ENCODE assay signal across 8 cellular contexts in the genomic region with DNA sequence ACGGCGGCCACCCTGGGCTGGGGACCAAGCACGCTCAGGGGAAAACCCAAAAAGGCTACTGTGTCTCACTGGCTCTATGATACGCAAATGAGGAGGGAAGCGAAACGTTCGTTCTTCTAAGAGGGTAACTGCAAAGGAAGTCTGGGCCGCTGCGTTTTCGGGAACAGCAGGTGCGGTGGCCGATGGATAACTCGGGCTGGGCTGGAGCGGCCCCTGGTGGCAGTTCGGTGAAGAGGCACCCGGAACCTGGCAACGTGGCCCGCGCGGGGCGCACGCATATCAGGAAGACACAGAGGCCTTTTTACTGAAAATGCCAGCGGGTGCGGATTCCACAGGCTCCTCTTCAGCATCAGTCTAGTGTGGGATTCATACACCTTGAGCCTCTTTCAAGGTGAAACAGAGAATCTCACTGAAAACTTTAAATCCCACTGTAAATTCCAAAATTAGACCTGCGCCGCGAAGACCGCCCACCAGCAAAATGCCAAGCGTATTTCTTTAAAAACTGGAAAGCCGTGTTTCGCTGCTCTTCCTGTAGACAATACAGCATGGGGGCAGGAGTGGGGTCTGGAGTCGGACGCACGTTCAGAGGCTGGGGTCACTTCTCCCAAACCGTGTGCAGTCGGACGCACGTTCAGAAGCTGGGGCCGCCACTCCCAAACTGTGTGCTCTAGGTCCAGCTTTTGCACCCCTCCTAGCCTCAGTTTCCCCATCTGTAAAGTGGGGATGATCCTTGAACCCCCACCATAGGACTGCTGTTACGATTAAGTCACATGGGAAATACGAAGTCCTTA. TPM values are rescaled to one million over a fixed set of nuclear protein-coding genes. Genes with fewer than 3 reads are reported as not detected.
DNase-seq lines count a peak whose midpoint lies in the region; ATAC-seq and TF ChIP-seq lines count a peak whose summit lies in the region.

No MANE protein-coding gene starts in this region.

- ATAC-seq in GM18499 (IDR thresholded peaks at IDR 0.05; ENCODE audit: insufficient read depth, unreplicated experiment) (peak; percentile 92), HG02885 (IDR thresholded peaks at IDR 0.05; ENCODE audit: poor library complexity, unreplicated experiment) (peak; percentile 94)
- ATAC-seq in activated naive CD8-positive, alpha-beta T cell treated with anti-CD3 and anti-CD28 coated beads, Interleukin-2, amount 50 U/mL, for 24 hours, result peak; percentile 95

- H3K27me3 ChIP-seq in left ventricle myocardium inferior (ENCODE audit: low read depth), result peaks cover 18% of the 10 kb centered on the region
- no peaks in the 10 kb centered on the region for H3K27me3 ChIP-seq in vagina

- H3K9me3 ChIP-seq in left ventricle myocardium inferior (replicated peaks), result no peaks in the 10 kb centered on the region
- no peaks in the 10 kb centered on the region for H3K9me3 ChIP-seq in vagina

- DNase-seq in NCI-H1436 (lab: John Stamatoyannopoulos, UW) (peak; percentile 93), SW480 (ENCODE audit: low spot score) (peak; percentile 83), left ventricle myocardium inferior (peak; percentile 90), pulmonary artery endothelial cell (ENCODE audit: low read depth, low spot score) (peak; percentile 11), vagina (ENCODE audit: extremely low spot score in 2 of 2) (no peak)
- peak; percentile 95 for DNase-seq in activated naive CD8-positive, alpha-beta T cell treated with anti-CD3 and anti-CD28 coated beads, Interleukin-2, amount 50 U/mL, for 24 hours

- peak overlapping the region; percentile 65 for H3K4me3 Mint-ChIP-seq in activated naive CD8-positive, alpha-beta T cell treated with anti-CD3 and anti-CD28 coated beads, Interleukin-2, amount 50 U/mL, for 24 hours

- H3K36me3 ChIP-seq in left ventricle myocardium inferior, result no peaks in the 10 kb centered on the region
- H3K36me3 ChIP-seq in vagina, result no peaks in the 10 kb centered on the region

- peaks cover 18% of the 10 kb centered on the region for H3K4me1 Mint-ChIP-seq in activated naive CD8-positive, alpha-beta T cell treated with anti-CD3 and anti-CD28 coated beads, Interleukin-2, amount 50 U/mL, for 24 hours

- H3K27ac Mint-ChIP-seq in activated naive CD8-positive, alpha-beta T cell treated with anti-CD3 and anti-CD28 coated beads, Interleukin-2, amount 50 U/mL, for 24 hours, result peak overlapping the region; percentile 81

- TF ChIP-seq POLR2A in vagina (IDR thresholded peaks at IDR 0.05), result peak in 1 of 2 donors; percentile 0

- H3K27me3 Mint-ChIP-seq in activated naive CD8-positive, alpha-beta T cell treated with anti-CD3 and anti-CD28 coated beads, Interleukin-2, amount 50 U/mL, for 24 hours, result peaks cover 12% of the 10 kb centered on the region

- intact Hi-C loops in left ventricle myocardium inferior (cut with micrococcal nuclease) (loop anchor here (10.0 kb wide), 1 partner anchor 370 kb away; no protein-coding TSS in a partner anchor), vagina (cut with DNase I) (loop anchor here (5.0 to 10.0 kb wide), 2 partner anchors 50 to 1122 kb away; no protein-coding TSS in a partner anchor)

- no peaks in the 10 kb centered on the region for H3K36me3 Mint-ChIP-seq in activated naive CD8-positive, alpha-beta T cell treated with anti-CD3 and anti-CD28 coated beads, Interleukin-2, amount 50 U/mL, for 24 hours (ENCODE audit: low read depth)

- no peaks in the 10 kb centered on the region for H3K9me3 Mint-ChIP-seq in activated naive CD8-positive, alpha-beta T cell treated with anti-CD3 and anti-CD28 coated beads, Interleukin-2, amount 50 U/mL, for 24 hours

- H3K27ac ChIP-seq in left ventricle myocardium inferior (replicated peaks) (no peak overlapping the region), vagina (no peak overlapping the region)

- H3K4me1 ChIP-seq in left ventricle myocardium inferior (peaks cover 26% of the 10 kb centered on the region), vagina (peaks cover 8% of the 10 kb centered on the region)

- peak overlapping the region; percentile 41 for H3K4me3 ChIP-seq in left ventricle myocardium inferior
- no peak overlapping the region for H3K4me3 ChIP-seq in vagina

- peak; percentile 100 for TF ChIP-seq CTCF in left ventricle myocardium inferior (IDR thresholded peaks at IDR 0.05; ENCODE audit: borderline replicate concordance)
- peak; percentile 88 to 99 (median 90) for TF ChIP-seq CTCF in vagina (IDR thresholded peaks at IDR 0.05)

RNA-seq across cellular contexts. Expression of gene METTL9, which starts 44.4 kb away (rescaled TPM):
- total RNA-seq in left ventricle myocardium inferior (47.8 TPM), pulmonary artery endothelial cell (150 and 193 TPM in 2 replicates), vagina (97.7 TPM)

Comparison
In these comparisons a context has a peak if more than half of its experiments do, and no peak if none do; other contexts are left out.
1. DNase-seq: peak in NCI-H1436 (single experiment), SW480 (single experiment), activated naive CD8-positive, alpha-beta T cell treated with anti-CD3 and anti-CD28 coated beads, Interleukin-2, amount 50 U/mL, for 24 hours (single experiment), left ventricle myocardium inferior (single experiment) and pulmonary artery endothelial cell (single experiment); none in vagina (0 of 2).
2. Peak in every context shown above with its lines, with median percentiles within 50 percentile points of each other: ATAC-seq.